23 cellular contexts compared by ENCODE assay signal in genomic region chr10:70137135-70137534, GRCh38. TPM values are rescaled to one million over a fixed set of nuclear protein-coding genes. Genes with fewer than 3 reads are reported as not detected.
A peak's percentile ranks its signal among the peaks of the same experiment; 100 is the strongest.
DNase-seq lines count a peak whose midpoint lies in the region; ATAC-seq, FAIRE-seq and TF ChIP-seq lines count a peak whose summit lies in the region.
"Had no signal": no experiment of that assay in that cellular context is flagged by ENCODE, and none has a peak within 500 bp of the region (broad histone marks: within the 10 kb centered on the region; RNA-seq: fewer than 3 reads in every experiment).

No MANE protein-coding gene starts in this region.

- DNase-seq in stimulated activated naive CD8-positive, alpha-beta T cell treated with anti-CD3 and anti-CD28 coated beads, Interleukin-15, Interleukin-2, amounts not matched to agents 100 U/mL and 50 U/mL, for 24 hours = no peak
- DNase-seq in K562 (ENCODE audit: extremely low read depth in 1 of 4, low spot score in 3 of 4) (peak in 2 of 4 experiments; percentile 58 to 73), small intestine (no peak), AG08395 (ENCODE audit: low spot score) (no peak)
- DNase-seq in stimulated activated CD4-positive, alpha-beta T cell treated with anti-CD3 and anti-CD28 coated beads, Interleukin-1b, Interleukin-23, amount 100 ng/mL, for 48 hours = no peak
- DNase-seq in central memory CD4-positive, alpha-beta T cell = no peak
- DNase-seq: CD8-positive, alpha-beta memory T cell; DMS53; EL; HCEC 1CT; NCI-H1105 treated with DMSO at 0.1 percent for 48 hours; NCI-H187; NCI-H2107; NCI-H2227 treated with DMSO at 0.1 percent for 48 hours; NCI-H524; PC-9 had no signal

- no peak overlapping the region for H3K27ac ChIP-seq in K562 (ENCODE audit: extremely low read depth, low read depth, low read length)
- H3K27ac ChIP-seq in small intestine (ENCODE audit: low read depth in 1 of 2, low read length in 1 of 2) = peak overlapping the region; percentile 22 to 47
- H3K27ac ChIP-seq: BLaER1, PC-9 had no signal

- H3K36me3 ChIP-seq in K562 (ENCODE audit: control insufficient read depth, insufficient read depth, low read length) (peaks cover 22% of the 10 kb centered on the region; the same call in 2 of the 3 replicates), small intestine (ENCODE audit: control insufficient read depth in 2 of 2, insufficient read depth in 2 of 2, low read length in 2 of 2) (no peaks in the 10 kb centered on the region)

- TF ChIP-seq POLR2A in K562 (conservative IDR thresholded peaks at IDR 0.05) = no peak

- WGBS in K562 (ENCODE audit: insufficient coverage, low coverage, missing lambda C conversion rate) = 26% methylated on average over 9 of the region's 9 CpGs
- WGBS in small intestine, 3 donors = 73 to 82% (median 80%) methylated on average over 9 of the region's 9 CpGs

- H4K20me1 ChIP-seq in K562 (replicated peaks; ENCODE audit: control insufficient read depth, insufficient read depth, low read length) = no peaks in the 10 kb centered on the region
- H4K20me1 ChIP-seq: BLaER1 had no signal

- ATAC-seq in stimulated activated naive CD8-positive, alpha-beta T cell treated with anti-CD3 and anti-CD28 coated beads, Interleukin-15, Interleukin-2, amounts not matched to agents 100 U/mL and 50 U/mL, for 24 hours = no peak
- ATAC-seq in K562 (peak; percentile 31; the same call in 2 of the 3 replicates), HG03432 (IDR thresholded peaks at IDR 0.05; ENCODE audit: unreplicated experiment) (no peak)
- ATAC-seq: GM12878, GM23338 had no signal

- H2AFZ ChIP-seq in K562 (ENCODE audit: low read depth, low read length) = no peak overlapping the region
- H2AFZ ChIP-seq: GM23338, PC-9 had no signal

- intact Hi-C loops in K562 (cut with micrococcal nuclease) = no loop called here

- peaks cover 9% of the 10 kb centered on the region; the same call in 2 of the 3 replicates for H3K79me2 ChIP-seq in K562 (ENCODE audit: control insufficient read depth, insufficient read depth, low read length)

- peaks cover 14% of the 10 kb centered on the region for H3K9me3 ChIP-seq in K562 (replicated peaks; ENCODE audit: control insufficient read depth, insufficient read depth, low read depth, low read length)
- no peaks in the 10 kb centered on the region for H3K9me3 ChIP-seq in small intestine (ENCODE audit: control insufficient read depth, low read depth)
- H3K9me3 ChIP-seq: BLaER1 had no signal

- CTCF ChIA-PET in K562 (lab: Yijun Ruan, JAX; ENCODE audit: low intra/inter-chr PET ratio) = no interaction called here

- peak overlapping the region; percentile 21 for H3K27ac Mint-ChIP-seq in stimulated activated naive CD8-positive, alpha-beta T cell treated with anti-CD3 and anti-CD28 coated beads, Interleukin-15, Interleukin-2, amounts not matched to agents 100 ng/mL and 50 ng/mL, for 24 hours
- H3K27ac Mint-ChIP-seq: GM23338 had no signal

- H3K9me3 Mint-ChIP-seq in stimulated activated naive CD8-positive, alpha-beta T cell treated with anti-CD3 and anti-CD28 coated beads, Interleukin-15, Interleukin-2, amounts not matched to agents 100 ng/mL and 50 ng/mL, for 24 hours = no peaks in the 10 kb centered on the region
- H3K9me3 Mint-ChIP-seq: CD8-positive, alpha-beta memory T cell; GM23338 had no signal

- H3K9ac ChIP-seq in K562 (ENCODE audit: insufficient read depth in 1 of 2, low read depth in 2 of 2, low read length in 2 of 2) = no peak overlapping the region
- H3K9ac ChIP-seq: BLaER1 had no signal

- POLR2A ChIA-PET in K562 (lab: Yijun Ruan, JAX) = interaction anchor here (0.6 kb wide), 1 partner anchor 268 kb away, joined by 3 read pairs; no protein-coding TSS in a partner anchor

- peaks cover 9 to 26% of the 10 kb centered on the region in 2 experiments; a peak in 4 of 5 replicates for H3K4me1 ChIP-seq in K562 (replicated peaks in 1 of 2; ENCODE audit: control insufficient read depth in 2 of 2, insufficient read depth in 2 of 2, low read length in 2 of 2)
- peaks cover 0 to 2% of the 10 kb centered on the region in 2 donors for H3K4me1 ChIP-seq in small intestine (ENCODE audit: control insufficient read depth in 2 of 2, insufficient read depth in 1 of 2, low read depth in 1 of 2, low read length in 1 of 2)

- H3K4me3 Mint-ChIP-seq in stimulated activated naive CD8-positive, alpha-beta T cell treated with anti-CD3 and anti-CD28 coated beads, Interleukin-15, Interleukin-2, amounts not matched to agents 100 ng/mL and 50 ng/mL, for 24 hours = no peak overlapping the region
- H3K4me3 Mint-ChIP-seq: GM23338 had no signal

- H3K4me2 ChIP-seq in K562 (ENCODE audit: insufficient read depth, low read length) = no peak overlapping the region
- H3K4me2 ChIP-seq: BLaER1, GM23338, PC-9 had no signal

- H3K4me1 Mint-ChIP-seq in stimulated activated naive CD8-positive, alpha-beta T cell treated with anti-CD3 and anti-CD28 coated beads, Interleukin-15, Interleukin-2, amounts not matched to agents 100 ng/mL and 50 ng/mL, for 24 hours (ENCODE audit: low read depth) = peaks cover 22% of the 10 kb centered on the region

- peak; percentile 69 for FAIRE-seq in K562 (lab: Jason Lieb, UNC)
- no peak for FAIRE-seq in small intestine (lab: Jason Lieb, UNC)
- FAIRE-seq: A204.1, GM12878, GM19239 had no signal

- no peaks in the 10 kb centered on the region for H3K9me1 ChIP-seq in K562 (ENCODE audit: control insufficient read depth, insufficient read depth, low read length)

- BruUV-seq in K562 (replicated peaks; lab: Mats Ljungman, UMichigan) = no TSS peak

- H3K27me3 Mint-ChIP-seq in stimulated activated naive CD8-positive, alpha-beta T cell treated with anti-CD3 and anti-CD28 coated beads, Interleukin-15, Interleukin-2, amounts not matched to agents 100 ng/mL and 50 ng/mL, for 24 hours = no peaks in the 10 kb centered on the region

- in situ Hi-C loops in K562 (cut with MboI) = no loop called here

- H3K27me3 ChIP-seq in K562 (ENCODE audit: control insufficient read depth in 2 of 2, insufficient read depth in 2 of 2, low read length in 2 of 2) (no peaks in the 10 kb centered on the region), small intestine (ENCODE audit: control insufficient read depth in 2 of 2, insufficient read depth in 2 of 2, low read length in 2 of 2) (no peaks in the 10 kb centered on the region)

- no peak overlapping the region for H3K4me3 ChIP-seq in K562
- H3K4me3 ChIP-seq in small intestine (ENCODE audit: low read depth in 1 of 2, low read length in 2 of 2) = no peak overlapping the region
- H3K4me3 ChIP-seq: BLaER1, GM12878, GM23338, PC-9 had no signal

- H3K36me3 Mint-ChIP-seq in stimulated activated naive CD8-positive, alpha-beta T cell treated with anti-CD3 and anti-CD28 coated beads, Interleukin-15, Interleukin-2, amounts not matched to agents 100 ng/mL and 50 ng/mL, for 24 hours (ENCODE audit: low read depth) = peaks cover 15% of the 10 kb centered on the region

- no peak for TF ChIP-seq RAD21 in K562 (CRISPR knock-in tag; conservative IDR thresholded peaks at IDR 0.05 in 1 of 2, IDR thresholded peaks at IDR 0.05 in 1 of 2)

- no peak for TF ChIP-seq EP300 in K562 (IDR thresholded peaks at IDR 0.05; ENCODE audit: low read length)

- TF ChIP-seq CTCF in K562 (IDR thresholded peaks at IDR 0.05 in 2 of 3, conservative IDR thresholded peaks at IDR 0.05 in 1 of 3; ENCODE audit: insufficient read depth in 2 of 3, low read depth in 1 of 3, low read length in 3 of 3) = no peak

RNA-seq across cellular contexts. Expression of gene AIFM2, which starts 4.5 kb away (rescaled TPM):
- total RNA-seq in K562 (2011; cell fraction: chromatin; rRNA removed; ENCODE audit: low replicate concordance) = 7.2 and 14.4 TPM in 2 replicates
- 8.3 and 9.7 TPM in 2 replicates for total RNA-seq in K562 (2011; cell fraction: nucleolus; rRNA removed)
- 8.2 and 9.4 TPM in 2 replicates for total RNA-seq in K562 (2011; cell fraction: nucleoplasm; rRNA removed)
- total RNA-seq in K562 (2014; rRNA removed) (9.2 and 10.5 TPM in 2 replicates), K562 (2014; rRNA removed; fragmentation: Illumina TruSeq; extraction: Trizol) (3.9 and 5.3 TPM in 2 replicates), K562 (2015; rRNA removed; fragmentation: Illumina TruSeq; extraction: Trizol) (7.6 and 7.8 TPM in 2 replicates), K562 (2021) (11.4 and 13.1 TPM in 2 replicates)
- polyA plus RNA-seq in K562 (2011; rRNA removed) (8.0 and 9.9 TPM in 2 replicates), K562 (2014; fragmentation: Illumina TruSeq; extraction: Trizol) (9.3 and 12.1 TPM in 2 replicates), K562 (2014; fragmentation: Nextera tagmentation; extraction: Ambion mirVana) (1 to 10 TPM; 2.7 to 4.9 TPM), K562 (2014; rRNA removed) (13.9 and 14.1 TPM in 2 replicates), small intestine (10 to 100 TPM; 12.7 to 15.7 (median 14.4) TPM)
- 9.2 and 13.0 TPM in 2 replicates for polyA plus RNA-seq in K562 (2011; cell fraction: cytosol; rRNA removed)
- polyA plus RNA-seq in K562 (2011; cell fraction: nucleus; rRNA removed) = 7.5 and 12.1 TPM in 2 replicates
- 11.0 and 11.6 TPM in 2 replicates for polyA plus RNA-seq in K562 (2012)
- 3.8 and 7.3 TPM in 2 replicates for polyA minus RNA-seq in K562 (2011; rRNA and poly(A)+ RNA removed)
- 6.6 and 7.1 TPM in 2 replicates for polyA minus RNA-seq in K562 (2011; cell fraction: cytosol; rRNA and poly(A)+ RNA removed)
- polyA minus RNA-seq in K562 (2011; cell fraction: nucleus; rRNA and poly(A)+ RNA removed) = 2.7 and 3.1 TPM in 2 replicates

RNA-seq across cellular contexts. Expression of gene TYSND1, which starts 9.4 kb away (rescaled TPM):
- 7.2 and 8.1 TPM in 2 replicates for total RNA-seq in K562 (2011; cell fraction: chromatin; rRNA removed; ENCODE audit: low replicate concordance)
- total RNA-seq in K562 (2011; cell fraction: nucleolus; rRNA removed) = 4.7 and 5.0 TPM in 2 replicates
- total RNA-seq in K562 (2011; cell fraction: nucleoplasm; rRNA removed) = 5.2 and 7.2 TPM in 2 replicates
- total RNA-seq in K562 (2014; rRNA removed) = 0.91 and 1.8 TPM in 2 replicates
- 0.41 and 1.4 TPM in 2 replicates for total RNA-seq in K562 (2014; rRNA removed; fragmentation: Illumina TruSeq; extraction: Trizol)
- total RNA-seq in K562 (2015; rRNA removed; fragmentation: Illumina TruSeq; extraction: Trizol) = 1.4 and 1.6 TPM in 2 replicates
- 1.7 and 1.9 TPM in 2 replicates for total RNA-seq in K562 (2021)
- polyA plus RNA-seq in K562 (2011; rRNA removed) = 1.3 and 2.0 TPM in 2 replicates
- 2.1 and 2.3 TPM in 2 replicates for polyA plus RNA-seq in K562 (2011; cell fraction: cytosol; rRNA removed)
- polyA plus RNA-seq in K562 (2011; cell fraction: nucleus; rRNA removed) = 3.5 and 3.6 TPM in 2 replicates
- polyA plus RNA-seq in K562 (2012) = 0.98 and 2.0 TPM in 2 replicates
- 1.3 TPM in 2 replicates for polyA plus RNA-seq in K562 (2014; fragmentation: Illumina TruSeq; extraction: Trizol)
- under 1 TPM; 0.60 to 0.65 TPM for polyA plus RNA-seq in K562 (2014; fragmentation: Nextera tagmentation; extraction: Ambion mirVana)
- polyA plus RNA-seq in K562 (2014; rRNA removed) = 1.3 and 2.0 TPM in 2 replicates
- polyA minus RNA-seq in K562 (2011; rRNA and poly(A)+ RNA removed) = 1.5 and 2.1 TPM in 2 replicates
- polyA minus RNA-seq in K562 (2011; cell fraction: cytosol; rRNA and poly(A)+ RNA removed) = 0.48 and 0.73 TPM in 2 replicates
- 2.6 and 3.1 TPM in 2 replicates for polyA minus RNA-seq in K562 (2011; cell fraction: nucleus; rRNA and poly(A)+ RNA removed)
- 10 to 100 TPM; 10.5 to 12.7 (median 12.2) TPM for polyA plus RNA-seq in small intestine

RNA-seq across cellular contexts. Expression of gene SAR1A, which starts 33.2 kb away (rescaled TPM):
- 82.1 and 152 TPM in 2 replicates for total RNA-seq in K562 (2011; cell fraction: chromatin; rRNA removed; ENCODE audit: low replicate concordance)
- 47.0 and 49.2 TPM in 2 replicates for total RNA-seq in K562 (2011; cell fraction: nucleolus; rRNA removed)
- total RNA-seq in K562 (2011; cell fraction: nucleoplasm; rRNA removed) = 98.8 and 142 TPM in 2 replicates
- total RNA-seq in K562 (2014; rRNA removed) (63.0 and 68.5 TPM in 2 replicates), K562 (2014; rRNA removed; fragmentation: Illumina TruSeq; extraction: Trizol) (96.9 and 105 TPM in 2 replicates), K562 (2015; rRNA removed; fragmentation: Illumina TruSeq; extraction: Trizol) (79.4 and 84.9 TPM in 2 replicates), K562 (2021) (119 and 123 TPM in 2 replicates)
- polyA plus RNA-seq in K562 (2011; rRNA removed) (123 and 129 TPM in 2 replicates), K562 (2014; fragmentation: Illumina TruSeq; extraction: Trizol) (73.8 and 76.6 TPM in 2 replicates), K562 (2014; fragmentation: Nextera tagmentation; extraction: Ambion mirVana) (100 to 1,000 TPM; 115 to 132 TPM), K562 (2014; rRNA removed) (53.0 and 55.8 TPM in 2 replicates), small intestine (10 to 100 TPM; 18.8 to 34.0 (median 18.9) TPM)
- polyA plus RNA-seq in K562 (2011; cell fraction: cytosol; rRNA removed) = 22.7 and 40.1 TPM in 2 replicates
- polyA plus RNA-seq in K562 (2011; cell fraction: nucleus; rRNA removed) = 35.5 and 56.1 TPM in 2 replicates
- 40.2 and 56.6 TPM in 2 replicates for polyA plus RNA-seq in K562 (2012)
- polyA minus RNA-seq in K562 (2011; rRNA and poly(A)+ RNA removed) = 168 and 183 TPM in 2 replicates
- polyA minus RNA-seq in K562 (2011; cell fraction: cytosol; rRNA and poly(A)+ RNA removed) = 51.8 and 62.8 TPM in 2 replicates
- polyA minus RNA-seq in K562 (2011; cell fraction: nucleus; rRNA and poly(A)+ RNA removed) = 19.5 and 37.4 TPM in 2 replicates
